In genomic region chr7:44278451-44279161, GRCh38 we compare ENCODE assay signal across 18 cellular contexts. TPM values are rescaled to one million over a fixed set of nuclear protein-coding genes. Genes with fewer than 3 reads are reported as not detected.
DNase-seq lines count a peak whose midpoint lies in the region; ATAC-seq and TF ChIP-seq lines count a peak whose summit lies in the region.
"Had no signal": no experiment of that assay in that cellular context is flagged by ENCODE, and none has a peak within 500 bp of the region (broad histone marks: within the 10 kb centered on the region; RNA-seq: fewer than 3 reads in every experiment).

No MANE protein-coding gene starts in this region.

- H3K9me3 ChIP-seq in adrenal gland (replicated peaks in 1 of 3) (no peaks in the 10 kb centered on the region), right atrium auricular region (no peaks in the 10 kb centered on the region)

- H3K27ac ChIP-seq in adrenal gland (no peak overlapping the region), right atrium auricular region (peak overlapping the region; percentile 53 to 90)
- H3K27ac ChIP-seq: epithelial cell of prostate had no signal

- H3K27ac Mint-ChIP-seq in activated T-cell treated with anti-CD3 and anti-CD28 coated beads, Interleukin-2, amount 50 U/mL, for 72 hours: no peak overlapping the region
- no peak overlapping the region for H3K27ac Mint-ChIP-seq in stimulated activated effector memory CD8-positive, alpha-beta T cell treated with anti-CD3 and anti-CD28 coated beads, Interleukin-12 subunit alpha, Interleukin-12 subunit beta, amount 100 ng/mL, for 72 hours
- H3K27ac Mint-ChIP-seq: memory B cell, T-cell had no signal

- peak in 1 of 2 donors; percentile 2 for DNase-seq in activated T-cell treated with anti-CD3 and anti-CD28 coated beads, Interleukin-2, amount 50 U/mL, for 72 hours
- DNase-seq in activated T-cell treated with anti-CD3 and anti-CD28 coated beads, Interleukin-2, amount 50 U/mL, for 48 hours: no peak
- peak in 6 of 7 donors; percentile 3 to 34 (median 6) for DNase-seq in adrenal gland
- no peak for DNase-seq in right atrium auricular region (ENCODE audit: low spot score)
- no peak for DNase-seq in stimulated activated effector memory CD8-positive, alpha-beta T cell treated with anti-CD3 and anti-CD28 coated beads, Interleukin-12 subunit alpha, Interleukin-12 subunit beta, amount 100 ng/mL, for 72 hours (ENCODE audit: low spot score in 2 of 2)
- DNase-seq in NCI-H1694 (lab: John Stamatoyannopoulos, UW): no peak
- DNase-seq in KBM-7: no peak
- DNase-seq: activated gamma-delta T cell; hypothalamus; Karpas-422; NCI-H146; nucleus accumbens; stimulated activated CD4-positive, alpha-beta T cell treated with anti-CD3 and anti-CD28 coated beads, Interleukin-12 subunit alpha, Interleukin-12 subunit beta, amount 100 ng/mL, for 4 hours had no signal

- H3K4me1 Mint-ChIP-seq in activated T-cell treated with anti-CD3 and anti-CD28 coated beads, Interleukin-2, amount 50 U/mL, for 72 hours (ENCODE audit: low read depth): peaks cover 5% of the 10 kb centered on the region
- H3K4me1 Mint-ChIP-seq in stimulated activated effector memory CD8-positive, alpha-beta T cell treated with anti-CD3 and anti-CD28 coated beads, Interleukin-12 subunit alpha, Interleukin-12 subunit beta, amount 100 ng/mL, for 72 hours: no peaks in the 10 kb centered on the region
- H3K4me1 Mint-ChIP-seq: T-cell had no signal

- H3K27me3 ChIP-seq in adrenal gland (no peaks in the 10 kb centered on the region), right atrium auricular region (no peaks in the 10 kb centered on the region)

- intact Hi-C loops in adrenal gland (cut with DNase I): no loop called here

- no peak overlapping the region for H3K4me3 Mint-ChIP-seq in activated T-cell treated with anti-CD3 and anti-CD28 coated beads, Interleukin-2, amount 50 U/mL, for 72 hours
- no peak overlapping the region for H3K4me3 Mint-ChIP-seq in stimulated activated effector memory CD8-positive, alpha-beta T cell treated with anti-CD3 and anti-CD28 coated beads, Interleukin-12 subunit alpha, Interleukin-12 subunit beta, amount 100 ng/mL, for 72 hours
- H3K4me3 Mint-ChIP-seq: memory B cell, T-cell had no signal

- H3K27me3 Mint-ChIP-seq in activated T-cell treated with anti-CD3 and anti-CD28 coated beads, Interleukin-2, amount 50 U/mL, for 72 hours (ENCODE audit: low read depth): peaks cover 7% of the 10 kb centered on the region

- TF ChIP-seq CTCF in adrenal gland (IDR thresholded peaks at IDR 0.05): no peak
- no peak for TF ChIP-seq CTCF in right atrium auricular region (IDR thresholded peaks at IDR 0.05)

- H3K36me3 ChIP-seq in adrenal gland (replicated peaks in 1 of 2): no peaks in the 10 kb centered on the region
- H3K36me3 ChIP-seq in right atrium auricular region: no peaks in the 10 kb centered on the region

- no peaks in the 10 kb centered on the region for H3K9me3 Mint-ChIP-seq in activated T-cell treated with anti-CD3 and anti-CD28 coated beads, Interleukin-2, amount 50 U/mL, for 72 hours
- H3K9me3 Mint-ChIP-seq in stimulated activated effector memory CD8-positive, alpha-beta T cell treated with anti-CD3 and anti-CD28 coated beads, Interleukin-12 subunit alpha, Interleukin-12 subunit beta, amount 100 ng/mL, for 72 hours: no peaks in the 10 kb centered on the region
- H3K9me3 Mint-ChIP-seq: memory B cell, T-cell had no signal

- peak; percentile 20 to 68 for ATAC-seq in activated T-cell treated with anti-CD3 and anti-CD28 coated beads, Interleukin-2, amount 50 U/mL, for 72 hours (replicated peaks in 1 of 2)
- ATAC-seq in stimulated activated effector memory CD8-positive, alpha-beta T cell treated with anti-CD3 and anti-CD28 coated beads, Interleukin-12 subunit alpha, Interleukin-12 subunit beta, amount 100 ng/mL, for 72 hours: peak; percentile 15
- ATAC-seq in GM19455 (IDR thresholded peaks at IDR 0.05; ENCODE audit: unreplicated experiment): no peak
- ATAC-seq: T-cell had no signal

- H3K4me3 ChIP-seq in adrenal gland (no peak overlapping the region), right atrium auricular region (no peak overlapping the region)

- TF ChIP-seq POLR2A in adrenal gland (IDR thresholded peaks at IDR 0.05): no peak

- no peaks in the 10 kb centered on the region for H3K36me3 Mint-ChIP-seq in activated T-cell treated with anti-CD3 and anti-CD28 coated beads, Interleukin-2, amount 50 U/mL, for 72 hours (ENCODE audit: insufficient read depth in 2 of 2)
- no peaks in the 10 kb centered on the region for H3K36me3 Mint-ChIP-seq in stimulated activated effector memory CD8-positive, alpha-beta T cell treated with anti-CD3 and anti-CD28 coated beads, Interleukin-12 subunit alpha, Interleukin-12 subunit beta, amount 100 ng/mL, for 72 hours
- H3K36me3 Mint-ChIP-seq: memory B cell, T-cell had no signal

- WGBS in adrenal gland, 4 donors: 76 to 88% (median 80%) methylated on average over 5 to 9 of the region's 9 CpGs

- H3K4me1 ChIP-seq in adrenal gland (replicated peaks in 1 of 2) (no peaks in the 10 kb centered on the region), right atrium auricular region (peaks cover 0 to 63% of the 10 kb centered on the region in 2 donors)

- in situ Hi-C loops in KBM-7 (cut with MboI; ENCODE audit: low pct_unique_long_range_greater_than_20kb, low sequenced_read_pairs): no loop called here

RNA-seq across cellular contexts. Expression of gene CAMK2B, which starts 46.8 kb away (rescaled TPM):
- 1 to 10 TPM in 1 of 2 donors, under 1 TPM in 1; 0.86 to 1.4 TPM for total RNA-seq in activated T-cell treated with anti-CD3 and anti-CD28 coated beads, Interleukin-2, amount 50 U/mL, for 72 hours
- total RNA-seq in adrenal gland (1 to 10 TPM in 4 of 8 donors, under 1 TPM in 2, not detected in 2; 0.25 to 9.2 (median 3.4) TPM), right atrium auricular region (10 to 100 TPM; 79.9 to 84.7 TPM)
- 10 to 100 TPM in 2 of 3 donors, 1 to 10 TPM in 1; 8.1 to 82.3 (median 12.1) TPM for polyA plus RNA-seq in adrenal gland
- total RNA-seq: bronchial epithelial cell had no signal

Comparison
In these comparisons a context has a peak if more than half of its experiments do, and no peak if none do; other contexts are left out.
1. DNase-seq: peak in adrenal gland (6 of 7); none in activated T-cell treated with anti-CD3 and anti-CD28 coated beads, Interleukin-2, amount 50 U/mL, for 48 hours (0 of 2), right atrium auricular region (single experiment), stimulated activated effector memory CD8-positive, alpha-beta T cell treated with anti-CD3 and anti-CD28 coated beads, Interleukin-12 subunit alpha, Interleukin-12 subunit beta, amount 100 ng/mL, for 72 hours (0 of 2), NCI-H1694 (single experiment) and KBM-7 (single experiment).
2. H3K27ac ChIP-seq: peak in right atrium auricular region (2 of 2); none in adrenal gland (0 of 5).
3. RNA of gene CAMK2B, which starts 46.8 kb away (total RNA-seq): 79.9 to 84.7 TPM in right atrium auricular region; 0.25 to 9.2 TPM in adrenal gland and 0.86 to 1.4 TPM in activated T-cell treated with anti-CD3 and anti-CD28 coated beads, Interleukin-2, amount 50 U/mL, for 72 hours; every median in the first group is over 4 times any median in the second.